Comparison of ENCODE assay signal across 8 cellular contexts in the genomic region with DNA sequence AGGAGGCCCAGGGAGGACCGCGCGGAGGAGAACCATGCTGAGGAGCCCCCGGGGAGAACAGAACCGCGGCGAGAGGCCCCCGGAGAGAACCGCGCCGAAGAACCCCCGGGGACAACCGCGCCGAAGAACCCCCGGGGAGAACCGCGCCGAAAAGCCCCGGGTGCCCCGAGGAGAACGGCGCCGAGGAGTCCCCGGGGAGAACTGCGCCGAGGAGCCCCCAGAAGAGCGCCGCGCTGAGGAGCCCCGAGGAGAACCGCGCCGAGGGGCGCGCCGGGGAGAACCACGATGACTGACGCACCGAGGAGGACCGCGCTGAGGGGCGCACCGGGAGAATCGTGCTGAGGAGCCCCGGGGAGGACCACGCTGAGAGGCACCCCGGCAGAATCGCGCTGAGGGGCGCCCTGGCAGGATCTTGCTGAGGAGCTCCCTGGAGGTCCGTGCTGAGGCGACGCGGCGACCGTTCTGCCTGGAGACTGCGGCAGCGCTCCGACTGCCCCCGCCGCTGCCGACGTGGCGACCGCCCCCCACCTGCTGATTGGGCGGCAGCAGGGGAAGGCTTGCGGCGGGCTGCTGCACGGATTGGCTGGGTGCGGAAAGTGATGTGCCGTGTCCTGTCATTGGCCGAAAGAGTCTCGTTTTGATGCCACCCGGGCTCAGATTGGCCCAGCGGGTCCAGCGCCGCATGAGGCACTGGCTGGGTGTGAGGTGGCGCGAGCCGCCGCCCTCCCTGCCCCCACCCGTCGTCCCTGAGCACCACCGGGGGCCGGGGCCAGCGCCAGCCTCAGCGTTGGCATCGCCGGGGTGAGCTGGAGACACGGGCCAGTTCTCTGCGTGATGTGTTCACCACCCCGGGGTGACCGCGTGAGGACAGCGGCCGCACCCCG. TPM values are rescaled to one million over a fixed set of nuclear protein-coding genes. Genes with fewer than 3 reads are reported as not detected.
A peak's percentile ranks its signal among the peaks of the same experiment; 100 is the strongest.
DNase-seq lines count a peak whose midpoint lies in the region; ATAC-seq and TF ChIP-seq lines count a peak whose summit lies in the region.

A gene (minus strand): TSS at position 464 of the 884 bp plus-strand sequence.

- H3K36me3 ChIP-seq in esophagus muscularis mucosa, result no peaks in the 10 kb centered on the region

- peak; percentile 73 for TF ChIP-seq POLR2A in esophagus muscularis mucosa (IDR thresholded peaks at IDR 0.05; ENCODE audit: low read depth)

- H3K9me3 ChIP-seq in esophagus muscularis mucosa, result no peaks in the 10 kb centered on the region

- H3K27me3 ChIP-seq in esophagus muscularis mucosa, result no peaks in the 10 kb centered on the region

- H3K27ac ChIP-seq in esophagus muscularis mucosa (replicated peaks in 1 of 4), result peak within 1 kb of the TSS; percentile 92 to 98 (median 94)

- intact Hi-C loops in esophagus muscularis mucosa (cut with DNase I), result loop anchor here (5.0 kb wide), 3 partner anchors 128 to 183 kb away; no protein-coding TSS in a partner anchor

- peak; percentile 89 for ATAC-seq in GM21515 (IDR thresholded peaks at IDR 0.05; ENCODE audit: unreplicated experiment)
- peak; percentile 96 to 97 for ATAC-seq in activated T-cell treated with anti-CD3 and anti-CD28 coated beads, Interleukin-2, amount 50 U/mL, for 4 hours

- WGBS in esophagus muscularis mucosa, result 80% methylated on average over 33 of the region's 98 CpGs

- no peak for TF ChIP-seq EP300 in esophagus muscularis mucosa (IDR thresholded peaks at IDR 0.05)

- DNase-seq in DMS114 treated with DMSO at 0.1 percent for 48 hours (lab: John Stamatoyannopoulos, UW; ENCODE audit: unreplicated experiment), result peak; percentile 64
- DNase-seq in HuH-7 (ENCODE audit: low spot score), result peak; percentile 100
- DNase-seq in OCI-M2 (lab: John Stamatoyannopoulos, UW; ENCODE audit: unreplicated experiment), result peak; percentile 22
- peak; percentile 78 for DNase-seq in activated T-cell treated with anti-CD3 and anti-CD28 coated beads, Interleukin-2, amount 50 U/mL, for 4 hours
- peak; percentile 96 for DNase-seq in esophagus muscularis mucosa (ENCODE audit: extremely low spot score)
- peak; percentile 92 for DNase-seq in myocyte (ENCODE audit: low read depth)
- peak; percentile 60 for DNase-seq in stimulated activated CD8-positive, alpha-beta memory T cell treated with anti-CD3 and anti-CD28 coated beads, Interleukin-7, amount 100 ng/mL, for 24 hours (ENCODE audit: low read depth)

- no peak for TF ChIP-seq CTCF in esophagus muscularis mucosa (IDR thresholded peaks at IDR 0.05)

- peaks cover 3 to 38% (median 36%) of the 10 kb centered on the region in 4 donors for H3K4me1 ChIP-seq in esophagus muscularis mucosa

- no peaks in the 10 kb centered on the region for H3K9me3 Mint-ChIP-seq in activated T-cell treated with anti-CD3 and anti-CD28 coated beads, Interleukin-2, amount 50 U/mL, for 4 hours

- H3K4me1 Mint-ChIP-seq in activated T-cell treated with anti-CD3 and anti-CD28 coated beads, Interleukin-2, amount 50 U/mL, for 4 hours (ENCODE audit: low read depth), result peaks cover 10% of the 10 kb centered on the region

- peak within 1 kb of the TSS; percentile 84 for H3K4me3 Mint-ChIP-seq in activated T-cell treated with anti-CD3 and anti-CD28 coated beads, Interleukin-2, amount 50 U/mL, for 4 hours

- H3K36me3 Mint-ChIP-seq in activated T-cell treated with anti-CD3 and anti-CD28 coated beads, Interleukin-2, amount 50 U/mL, for 4 hours (ENCODE audit: insufficient read depth), result peaks cover 8% of the 10 kb centered on the region

- peak within 1 kb of the TSS; percentile 59 to 85 (median 78) for H3K4me3 ChIP-seq in esophagus muscularis mucosa

- H3K27me3 Mint-ChIP-seq in activated T-cell treated with anti-CD3 and anti-CD28 coated beads, Interleukin-2, amount 50 U/mL, for 4 hours (ENCODE audit: low read depth), result no peaks in the 10 kb centered on the region

RNA-seq across cellular contexts. Expression of the gene that starts here (rescaled TPM):
- under 1 TPM; 0.18 to 0.20 (median 0.19) TPM for total RNA-seq in activated T-cell treated with anti-CD3 and anti-CD28 coated beads, Interleukin-2, amount 50 U/mL, for 4 hours
- total RNA-seq in esophagus muscularis mucosa (1 to 10 TPM in 2 of 4 donors, under 1 TPM in 2; 0.66 to 2.5 (median 1.3) TPM), myocyte (2.5 TPM in 2 replicates)
- polyA plus RNA-seq in myocyte (2012), result 0.47 TPM

Comparison
In these comparisons a context has a peak if more than half of its experiments do, and no peak if none do; other contexts are left out.
1. Peak in every context shown above with its lines: DNase-seq, ATAC-seq, H3K4me3 ChIP-seq and H3K27ac ChIP-seq.
2. Peak in DNase-seq and ATAC-seq in activated T-cell treated with anti-CD3 and anti-CD28 coated beads, Interleukin-2, amount 50 U/mL, for 4 hours; RNA of the gene not detected or under 1 TPM.
3. DNase-seq: peak in every context shown above with its lines; median percentile 100 in HuH-7; 96 in esophagus muscularis mucosa; 92 in myocyte; 78 in activated T-cell treated with anti-CD3 and anti-CD28 coated beads, Interleukin-2, amount 50 U/mL, for 4 hours; 64 in DMS114 treated with DMSO at 0.1 percent for 48 hours; 60 in stimulated activated CD8-positive, alpha-beta memory T cell treated with anti-CD3 and anti-CD28 coated beads, Interleukin-7, amount 100 ng/mL, for 24 hours; 22 in OCI-M2.